Comparison of ENCODE assay signal across 7 cellular contexts in the genomic region with DNA sequence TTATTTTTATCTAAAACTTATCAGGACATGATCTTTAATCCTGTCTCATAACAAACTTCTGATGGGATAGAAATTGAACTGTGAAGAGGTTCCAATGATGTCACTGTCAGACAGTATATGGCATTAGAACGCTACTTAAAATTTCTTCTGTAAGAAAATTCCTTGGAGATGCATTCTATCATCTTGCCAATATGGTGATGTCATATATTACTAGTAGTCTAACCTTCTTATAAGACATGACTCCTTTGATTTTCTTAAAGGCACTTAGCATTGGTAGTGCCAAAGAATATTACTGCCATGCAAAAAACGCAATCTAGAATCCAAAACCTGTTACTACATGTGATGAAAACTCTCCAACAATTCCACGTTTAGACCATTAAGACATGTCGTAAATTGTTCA.
"Had no signal": no experiment of that assay in that cellular context is flagged by ENCODE, and none has a peak within 500 bp of the region (broad histone marks: within the 10 kb centered on the region; RNA-seq: fewer than 3 reads in every experiment).

No MANE protein-coding gene starts in this region.

- H3K36me3 ChIP-seq: HAP-1 had no signal

- FAIRE-seq: HTR-8/SVneo had no signal

- H3K27ac ChIP-seq: KMS-11 had no signal

- H3K4me3 ChIP-seq: HAP-1 had no signal

- DNase-seq: GOT3, H7, KBM-7 had no signal

- H3K9me3 ChIP-seq: HAP-1 had no signal

- H3K4me1 ChIP-seq: HAP-1 had no signal

- H3K4me2 ChIP-seq: KMS-11 had no signal

- ATAC-seq: HCT116 had no signal

- H3K9ac ChIP-seq: KMS-11 had no signal
